15 cellular contexts compared by ENCODE assay signal in genomic region chr9:135349212-135349962, GRCh38.
"Had no signal": no experiment of that assay in that cellular context is flagged by ENCODE, and none has a peak within 500 bp of the region (broad histone marks: within the 10 kb centered on the region; RNA-seq: fewer than 3 reads in every experiment).

No MANE protein-coding gene starts in this region.

- H3K4me1 ChIP-seq: prostate gland, sigmoid colon, stomach, testis, tibial artery had no signal

- H3K9me3 ChIP-seq: prostate gland, sigmoid colon, stomach, testis, tibial artery had no signal

- H3K4me3 ChIP-seq: coronary artery, lung, prostate gland, sigmoid colon, stomach, testis, tibial artery had no signal

- H3K27me3 ChIP-seq: testis had no signal

- ATAC-seq: effector memory CD8-positive, alpha-beta T cell; natural killer cell; right cardiac atrium; stimulated activated effector memory CD8-positive, alpha-beta T cell treated with anti-CD3 and anti-CD28 coated beads, Interleukin-12 subunit alpha, Interleukin-12 subunit beta, amount 100 ng/mL, for 72 hours had no signal

- H3K36me3 ChIP-seq: prostate gland, sigmoid colon, stomach, tibial artery had no signal

- DNase-seq: dermis blood vessel endothelial cell; effector memory CD8-positive, alpha-beta T cell; natural killer cell; sigmoid colon; stimulated activated CD4-positive, alpha-beta T cell treated with anti-CD3 and anti-CD28 coated beads, Interleukin-2, amount 100 ng/mL, for 24 hours; stimulated activated CD4-positive, alpha-beta T cell treated with anti-CD3 and anti-CD28 coated beads, Interleukin-4, amount 100 ng/mL, for 24 hours; stimulated activated naive CD4-positive, alpha-beta T cell treated with Interleukin-2 at 50 U/mL for 16 hours; stomach; testis; tibial artery had no signal

- H3K27ac ChIP-seq: coronary artery, prostate gland, sigmoid colon, stomach, testis, tibial artery had no signal
